ENCODE assay signal across 25 cellular contexts in the genomic region with DNA sequence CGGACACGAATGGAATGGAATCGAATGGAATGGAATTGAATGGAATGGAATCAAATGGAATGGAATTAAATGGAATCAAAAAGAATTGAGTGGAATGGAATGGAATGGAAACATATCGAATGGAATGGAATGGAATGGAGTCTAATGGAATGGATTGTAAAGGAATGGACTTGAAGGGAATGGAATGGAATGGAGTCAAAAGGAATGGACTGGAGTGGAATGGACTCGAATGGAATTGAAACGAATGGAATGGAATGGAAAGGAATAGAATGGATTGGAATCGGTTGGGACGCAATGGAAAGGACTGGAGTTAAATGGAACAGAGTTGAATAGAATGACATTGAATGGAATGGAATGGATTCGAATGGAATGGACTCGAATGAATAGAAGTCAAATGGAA.
"Had no signal": no experiment of that assay in that cellular context is flagged by ENCODE, and none has a peak within 500 bp of the region (broad histone marks: within the 10 kb centered on the region; RNA-seq: fewer than 3 reads in every experiment).

No MANE protein-coding gene starts in this region.

- DNase-seq: colonic mucosa; cortex of kidney; dermis blood vessel endothelial cell; dorsolateral prefrontal cortex; effector CD4-positive, alpha-beta T cell; effector CD8-positive, alpha-beta T cell; effector memory CD4-positive, alpha-beta T cell; effector memory CD8-positive, alpha-beta T cell; erythroblast; esophagus squamous epithelium; foreskin fibroblast; foreskin keratinocyte; foreskin melanocyte; gastrocnemius medialis; glutamatergic neuron; head of caudate nucleus; heart left ventricle; heart right ventricle had no signal

- ATAC-seq: effector memory CD8-positive, alpha-beta T cell; esophagus mucosa; foreskin keratinocyte; gastrocnemius medialis; gastroesophageal sphincter; heart left ventricle; heart right ventricle had no signal

- H3K36me3 ChIP-seq: colonic mucosa, esophagus muscularis mucosa, esophagus squamous epithelium, gastrocnemius medialis, gastroesophageal sphincter, heart left ventricle, heart right ventricle had no signal

- H3K27me3 Mint-ChIP-seq: dendritic cell treated with granulocyte-macrophage colony-stimulating factor and Interleukin-4, amounts not matched to agents 40 ng/mL and 50 ng/mL, for 4 days; effector memory CD8-positive, alpha-beta T cell had no signal

- H2AFZ ChIP-seq: hepatocyte had no signal

- H3K4me3 Mint-ChIP-seq: dendritic cell treated with granulocyte-macrophage colony-stimulating factor and Interleukin-4, amounts not matched to agents 40 ng/mL and 50 ng/mL, for 4 days; effector memory CD8-positive, alpha-beta T cell had no signal

- H3K4me3 ChIP-seq: colonic mucosa, coronary artery, dorsolateral prefrontal cortex, esophagus muscularis mucosa, esophagus squamous epithelium, gastrocnemius medialis, gastroesophageal sphincter, heart left ventricle, heart right ventricle, hepatocyte had no signal

- H3K9me3 ChIP-seq: colonic mucosa had no signal

- H3K9me3 Mint-ChIP-seq: dendritic cell treated with granulocyte-macrophage colony-stimulating factor and Interleukin-4, amounts not matched to agents 40 ng/mL and 50 ng/mL, for 4 days; effector memory CD8-positive, alpha-beta T cell had no signal

- H3K27me3 ChIP-seq: colonic mucosa, dorsolateral prefrontal cortex, esophagus muscularis mucosa, esophagus squamous epithelium, foreskin keratinocyte, gastrocnemius medialis, gastroesophageal sphincter, heart left ventricle, heart right ventricle, hepatocyte had no signal

- H3K27ac ChIP-seq: colonic mucosa, coronary artery, dorsolateral prefrontal cortex, epithelial cell of prostate, esophagus muscularis mucosa, esophagus squamous epithelium, foreskin keratinocyte, gastrocnemius medialis, gastroesophageal sphincter, heart left ventricle, heart right ventricle, hepatocyte had no signal

- H3K4me1 ChIP-seq: colonic mucosa, esophagus muscularis mucosa, esophagus squamous epithelium, foreskin keratinocyte, gastrocnemius medialis, gastroesophageal sphincter, heart left ventricle, heart right ventricle had no signal

- H3K27ac Mint-ChIP-seq: dendritic cell treated with granulocyte-macrophage colony-stimulating factor and Interleukin-4, amounts not matched to agents 40 ng/mL and 50 ng/mL, for 4 days; effector memory CD8-positive, alpha-beta T cell had no signal

- H3K4me2 ChIP-seq: hepatocyte had no signal
